23 cellular contexts compared by ENCODE assay signal in genomic region chr1:193676996-193677569, GRCh38.
DNase-seq lines count a peak whose midpoint lies in the region; FAIRE-seq and TF ChIP-seq lines count a peak whose summit lies in the region.
"Had no signal": no experiment of that assay in that cellular context is flagged by ENCODE, and none has a peak within 500 bp of the region (broad histone marks: within the 10 kb centered on the region; RNA-seq: fewer than 3 reads in every experiment).

No MANE protein-coding gene starts in this region.

- H4K91ac ChIP-seq in mesenchymal stem cell (ENCODE audit: low read length) (no peak overlapping the region), neuronal stem cell (ENCODE audit: low read depth, low read length, poor library complexity) (no peak overlapping the region)

- H3K4me3 ChIP-seq in astrocyte (ENCODE audit: insufficient read depth, low read depth, low read length): no peak overlapping the region
- no peak overlapping the region for H3K4me3 ChIP-seq in mesenchymal stem cell (ENCODE audit: insufficient read depth in 1 of 2, low read depth in 1 of 2, low read length in 2 of 2)
- no peak overlapping the region for H3K4me3 ChIP-seq in breast epithelium
- H3K4me3 ChIP-seq in neuronal stem cell (ENCODE audit: low read length in 2 of 2): no peak overlapping the region

- H3K4me1 ChIP-seq in astrocyte (ENCODE audit: insufficient read depth, low read length): peaks cover 11% of the 10 kb centered on the region
- H3K4me1 ChIP-seq in mesenchymal stem cell (ENCODE audit: control insufficient read depth, insufficient read depth, low read depth, low read length): no peaks in the 10 kb centered on the region
- H3K4me1 ChIP-seq in breast epithelium: no peaks in the 10 kb centered on the region
- H3K4me1 ChIP-seq in neuronal stem cell (ENCODE audit: control insufficient read depth in 2 of 2, insufficient read depth in 1 of 2, low read depth in 1 of 2, low read length in 2 of 2): peaks cover 0 to 5% of the 10 kb centered on the region in 2 donors

- H3K23ac ChIP-seq in mesenchymal stem cell (ENCODE audit: low read length in 2 of 2): no peak overlapping the region
- H3K23ac ChIP-seq in neuronal stem cell (ENCODE audit: low read depth, low read length, poor library complexity): no peak overlapping the region

- no peaks in the 10 kb centered on the region for H3K9me3 Mint-ChIP-seq in astrocyte (ENCODE audit: unreplicated experiment)

- H2BK15ac ChIP-seq in mesenchymal stem cell (ENCODE audit: low read depth, poor library complexity, severe bottlenecking): no peak overlapping the region
- H2BK15ac ChIP-seq in neuronal stem cell (ENCODE audit: low read length): no peak overlapping the region

- H4K20me1 ChIP-seq in astrocyte (ENCODE audit: insufficient read depth, low read length): no peaks in the 10 kb centered on the region

- H2BK120ac ChIP-seq in mesenchymal stem cell (ENCODE audit: low read depth, low read length): no peak overlapping the region
- H2BK120ac ChIP-seq in neuronal stem cell (ENCODE audit: low read depth, low read length): no peak overlapping the region

- H3K27ac ChIP-seq in astrocyte (ENCODE audit: low read depth, low read length) (no peak overlapping the region), mesenchymal stem cell (ENCODE audit: low read length, poor library complexity, severe bottlenecking) (no peak overlapping the region), breast epithelium (no peak overlapping the region), neuronal stem cell (replicated peaks; ENCODE audit: low read length) (no peak overlapping the region)
- H3K27ac ChIP-seq: C4-2B had no signal

- no peak overlapping the region for H3K14ac ChIP-seq in mesenchymal stem cell (ENCODE audit: low read length in 2 of 2)
- H3K14ac ChIP-seq in neuronal stem cell (ENCODE audit: low read length): no peak overlapping the region

- no peak for FAIRE-seq in astrocyte (lab: Jason Lieb, UNC)
- FAIRE-seq: GM12891, GM18507, HepG2 had no signal

- H3K4me3 Mint-ChIP-seq in astrocyte (ENCODE audit: unreplicated experiment): no peak overlapping the region
- H3K4me3 Mint-ChIP-seq: T-helper 1 cell treated with Interleukin-12 subunit alpha and Interleukin-12 subunit beta and Interleukin-4 antibody, amounts not matched to agents 30 μg/mL and 1 μg/mL, for 36 hours had no signal

- H3K36me3 Mint-ChIP-seq in astrocyte (ENCODE audit: low read depth, unreplicated experiment): no peaks in the 10 kb centered on the region

- H2BK12ac ChIP-seq in mesenchymal stem cell (ENCODE audit: low read length in 2 of 2) (no peak overlapping the region), neuronal stem cell (ENCODE audit: low read length) (no peak overlapping the region)

- 67% methylated on average over 1 of the region's 2 CpGs for WGBS in mesenchymal stem cell
- WGBS in neuronal stem cell (ENCODE audit: extremely low coverage in 2 of 2, insufficient read length in 2 of 2, insufficient replicate concordance in 1 of 2), 2 donors: no CpG with 5 or more reads among the region's 2 CpGs

- TF ChIP-seq POLR2A in breast epithelium (IDR thresholded peaks at IDR 0.05): no peak

- H3K36me3 ChIP-seq in astrocyte (ENCODE audit: insufficient read depth, low read length) (no peaks in the 10 kb centered on the region), mesenchymal stem cell (ENCODE audit: control insufficient read depth in 1 of 2, insufficient read depth in 2 of 2, low read depth in 1 of 2, low read length in 2 of 2) (no peaks in the 10 kb centered on the region), breast epithelium (no peaks in the 10 kb centered on the region), neuronal stem cell (replicated peaks in 1 of 2; ENCODE audit: control insufficient read depth in 2 of 2, insufficient read depth in 2 of 2, low read length in 2 of 2) (no peaks in the 10 kb centered on the region)

- H2AFZ ChIP-seq in astrocyte (ENCODE audit: low read depth, low read length) (no peak overlapping the region), mesenchymal stem cell (ENCODE audit: low read depth, low read length) (no peak overlapping the region), neuronal stem cell (ENCODE audit: low read length) (no peak overlapping the region)

- peaks cover 11% of the 10 kb centered on the region for H3K4me1 Mint-ChIP-seq in astrocyte (ENCODE audit: low read depth, unreplicated experiment)

- intact Hi-C loops in breast epithelium (cut with DNase I; ENCODE audit: low total_unique reads): loop anchor here (5.0 kb wide), 1 partner anchor 410 kb away; no protein-coding TSS in a partner anchor

- no peaks in the 10 kb centered on the region for H3K27me3 Mint-ChIP-seq in astrocyte (ENCODE audit: low read depth, unreplicated experiment)

- no peaks in the 10 kb centered on the region for H3K79me1 ChIP-seq in mesenchymal stem cell (replicated peaks; ENCODE audit: low read length, poor library complexity, severe bottlenecking)
- no peaks in the 10 kb centered on the region for H3K79me1 ChIP-seq in neuronal stem cell (ENCODE audit: low read depth, low read length)

- no peaks in the 10 kb centered on the region for H3K79me2 ChIP-seq in astrocyte (ENCODE audit: insufficient read depth, low read length)

- H3K9ac ChIP-seq in astrocyte (ENCODE audit: low read length): no peak overlapping the region
- no peak overlapping the region for H3K9ac ChIP-seq in mesenchymal stem cell (ENCODE audit: low read length)
- H3K9ac ChIP-seq in neuronal stem cell (ENCODE audit: low read depth, low read length, poor library complexity): no peak overlapping the region

- H3K27me3 ChIP-seq in astrocyte (ENCODE audit: insufficient read depth, low read length) (no peaks in the 10 kb centered on the region), mesenchymal stem cell (ENCODE audit: control insufficient read depth in 1 of 2, insufficient read depth in 1 of 2, low read length in 2 of 2) (no peaks in the 10 kb centered on the region), breast epithelium (no peaks in the 10 kb centered on the region), neuronal stem cell (ENCODE audit: control insufficient read depth in 3 of 3, insufficient read depth in 3 of 3, low read depth in 1 of 3, low read length in 3 of 3) (no peaks in the 10 kb centered on the region)

- TF ChIP-seq CTCF in astrocyte (IDR thresholded peaks at IDR 0.05; ENCODE audit: insufficient read depth, low read depth, low read length) (no peak), breast epithelium (IDR thresholded peaks at IDR 0.05) (no peak)

- DNase-seq in EL: peak; percentile 34
- peak; percentile 70 for DNase-seq in NCI-H226
- peak; percentile 41 for DNase-seq in astrocyte (ENCODE audit: low read depth)
- peak; percentile 11 for DNase-seq in mesenchymal stem cell
- no peak for DNase-seq in breast epithelium (ENCODE audit: low spot score in 2 of 2)
- no peak for DNase-seq in NCI-H510A (lab: John Stamatoyannopoulos, UW)
- no peak for DNase-seq in neuronal stem cell (ENCODE audit: low spot score)
- DNase-seq: AML-193, DMS79 treated with DMSO at 0.1 percent for 48 hours, GOT3, KG1, NCI-H1436 treated with DMSO at 0.1 percent for 48 hours, NCI-H2029 treated with DMSO at 0.1 percent for 48 hours, NCI-H2171 treated with DMSO at 0.1 percent for 48 hours, NCI-H510A treated with DMSO at 0.1 percent for 48 hours, NCI-H82, RPMI8226, SIG-M5 had no signal

- no peaks in the 10 kb centered on the region for H3K9me3 ChIP-seq in astrocyte (ENCODE audit: insufficient read depth, low read depth, low read length)
- H3K9me3 ChIP-seq in mesenchymal stem cell (ENCODE audit: control insufficient read depth, low read length): peaks cover 5% of the 10 kb centered on the region
- H3K9me3 ChIP-seq in breast epithelium: no peaks in the 10 kb centered on the region
- no peaks in the 10 kb centered on the region for H3K9me3 ChIP-seq in neuronal stem cell (replicated peaks in 1 of 2; ENCODE audit: control insufficient read depth in 2 of 2, insufficient read depth in 1 of 2, low read depth in 1 of 2, low read length in 2 of 2)

- no peak overlapping the region for H3K4ac ChIP-seq in mesenchymal stem cell (ENCODE audit: low read depth in 1 of 2, low read length in 2 of 2)
- H3K4ac ChIP-seq in neuronal stem cell (ENCODE audit: low read length): no peak overlapping the region

- H3K4me2 ChIP-seq in astrocyte (ENCODE audit: low read length): no peak overlapping the region
- H3K4me2 ChIP-seq in mesenchymal stem cell (ENCODE audit: low read length, poor library complexity, severe bottlenecking): no peak overlapping the region
- H3K4me2 ChIP-seq in neuronal stem cell (ENCODE audit: insufficient read depth, low read length, poor library complexity, severe bottlenecking): no peak overlapping the region

- H2BK5ac ChIP-seq in mesenchymal stem cell (ENCODE audit: low read depth, low read length, poor library complexity, severe bottlenecking): no peak overlapping the region
- H2BK5ac ChIP-seq in neuronal stem cell (ENCODE audit: low read length): no peak overlapping the region

- no peak overlapping the region for H3K18ac ChIP-seq in mesenchymal stem cell (ENCODE audit: low read depth in 1 of 2, low read length in 2 of 2)
- H3K18ac ChIP-seq in neuronal stem cell (ENCODE audit: low read length): no peak overlapping the region

- H4K8ac ChIP-seq in mesenchymal stem cell (ENCODE audit: low read length) (no peak overlapping the region), neuronal stem cell (ENCODE audit: low read depth, low read length) (no peak overlapping the region)

- H3K27ac Mint-ChIP-seq in astrocyte (ENCODE audit: unreplicated experiment): no peak overlapping the region
- H3K27ac Mint-ChIP-seq: T-helper 1 cell treated with Interleukin-12 subunit alpha and Interleukin-12 subunit beta and Interleukin-4 antibody, amounts not matched to agents 30 μg/mL and 1 μg/mL, for 36 hours had no signal

- H2AK5ac ChIP-seq in mesenchymal stem cell (ENCODE audit: low read length, severe bottlenecking) (no peak overlapping the region), neuronal stem cell (ENCODE audit: low read depth, low read length) (no peak overlapping the region)

Comparison
In these comparisons a context has a peak if more than half of its experiments do, and no peak if none do; other contexts are left out.
1. DNase-seq: peak in EL (single experiment), NCI-H226 (single experiment), astrocyte (single experiment) and mesenchymal stem cell (single experiment); none in breast epithelium (0 of 2), NCI-H510A (single experiment) and neuronal stem cell (single experiment).